In genomic region chr1:21652101-21652936, GRCh38 we compare ENCODE assay signal across 10 cellular contexts. TPM values are rescaled to one million over a fixed set of nuclear protein-coding genes. Genes with fewer than 3 reads are reported as not detected.
DNase-seq lines count a peak whose midpoint lies in the region; ATAC-seq and TF ChIP-seq lines count a peak whose summit lies in the region.
"Had no signal": no experiment of that assay in that cellular context is flagged by ENCODE, and none has a peak within 500 bp of the region (broad histone marks: within the 10 kb centered on the region; RNA-seq: fewer than 3 reads in every experiment).

No MANE protein-coding gene starts in this region.

- peak overlapping the region; percentile 75 for H3K4me3 Mint-ChIP-seq in WTC11

- no peak overlapping the region for H3K27ac Mint-ChIP-seq in WTC11

- H3K9me2 ChIP-seq in Karpas-422 (replicated peaks; ENCODE audit: insufficient read depth, low read length): no peaks in the 10 kb centered on the region

- no peaks in the 10 kb centered on the region for H4K20me1 ChIP-seq in Karpas-422 (ENCODE audit: insufficient read depth, low read depth, low read length)

- DNase-seq in DMS53 (lab: John Stamatoyannopoulos, UW): peak; percentile 58
- DNase-seq in DMS53 treated with DMSO at 0.1 percent for 48 hours (lab: John Stamatoyannopoulos, UW; ENCODE audit: unreplicated experiment): no peak
- DNase-seq in WTC11 (ENCODE audit: low spot score): peak; percentile 44
- DNase-seq in right cardiac atrium: peak in 1 of 3 donors; percentile 58
- DNase-seq in spleen: no peak
- DNase-seq in activated CD4-positive, CD25-positive, alpha-beta regulatory T cell treated with anti-CD3 and anti-CD28 coated beads, Interleukin-2, amount 50 U/mL, for 72 hours: no peak
- no peak for DNase-seq in inferior parietal cortex (ENCODE audit: extremely low spot score)
- no peak for DNase-seq in Karpas-422
- DNase-seq: IMR-90, mesenchymal stem cell had no signal

- no peaks in the 10 kb centered on the region for H3K9me3 Mint-ChIP-seq in WTC11

- ATAC-seq in WTC11 (peak; percentile 8), right cardiac atrium (no peak)

- H3K9me3 ChIP-seq in right cardiac atrium (ENCODE audit: control insufficient read depth, low read length) (no peaks in the 10 kb centered on the region), spleen (no peaks in the 10 kb centered on the region), Karpas-422 (ENCODE audit: low read length) (no peaks in the 10 kb centered on the region)

- no peak overlapping the region for H3K4me2 ChIP-seq in Karpas-422 (ENCODE audit: low read depth, low read length, poor library complexity, severe bottlenecking)

- peak overlapping the region; percentile 54 for H3K4me3 ChIP-seq in right cardiac atrium (ENCODE audit: low read length)
- peak overlapping the region in 5 of 8 donors; percentile 19 to 71 (median 43) for H3K4me3 ChIP-seq in spleen
- H3K4me3 ChIP-seq in Karpas-422 (ENCODE audit: low read length): no peak overlapping the region

- H3K36me3 ChIP-seq in spleen (no peaks in the 10 kb centered on the region), Karpas-422 (ENCODE audit: insufficient read depth, low read length) (no peaks in the 10 kb centered on the region)

- H3K4me1 Mint-ChIP-seq in WTC11: peaks cover 17% of the 10 kb centered on the region

- peaks cover 18% of the 10 kb centered on the region for H3K27me3 Mint-ChIP-seq in WTC11 (ENCODE audit: low read depth)

- H3K9ac ChIP-seq in Karpas-422 (ENCODE audit: low read length): no peak overlapping the region

- H3K4me1 ChIP-seq in right cardiac atrium (ENCODE audit: control insufficient read depth, insufficient read depth, low read length) (peaks cover 5% of the 10 kb centered on the region), spleen (peaks cover 7 to 23% (median 12%) of the 10 kb centered on the region in 6 donors), Karpas-422 (ENCODE audit: low read length) (no peaks in the 10 kb centered on the region)

- no peak overlapping the region for H2AFZ ChIP-seq in Karpas-422 (ENCODE audit: low read length)

- H3K27ac ChIP-seq in right cardiac atrium (ENCODE audit: low read length) (no peak overlapping the region), spleen (no peak overlapping the region), Karpas-422 (ENCODE audit: low read length) (no peak overlapping the region)

- WGBS in right cardiac atrium: 23% methylated on average over 39 of the region's 39 CpGs
- 19 to 33% (median 20%) methylated on average over 20 to 39 of the region's 39 CpGs for WGBS in spleen, 5 donors

- intact Hi-C loops in right cardiac atrium (cut with DNase I): loop anchor here in 3 of 4 donors (10.0 kb wide), 4 partner anchors 138 to 418 kb away; no protein-coding TSS in a partner anchor
- intact Hi-C loops in spleen (cut with DNase I; ENCODE audit: low total_unique reads): no loop called here

- H3K36me3 Mint-ChIP-seq in WTC11: no peaks in the 10 kb centered on the region

- H3K27me3 ChIP-seq in right cardiac atrium (ENCODE audit: control insufficient read depth, insufficient read depth) (no peaks in the 10 kb centered on the region), spleen (replicated peaks in 1 of 7) (peaks cover 0 to 59% (median 9%) of the 10 kb centered on the region in 7 donors), Karpas-422 (ENCODE audit: low read length) (no peaks in the 10 kb centered on the region)

- no peaks in the 10 kb centered on the region for H3K79me2 ChIP-seq in Karpas-422 (ENCODE audit: low read length)

- CTCF ChIA-PET in WTC11 (lab: Charles Lee): interaction anchor here (0.7 to 2.0 kb wide), 5 partner anchors 21 to 282 kb away, joined by 3 to 7 read pairs (median 7); no protein-coding TSS in a partner anchor

- TF ChIP-seq CTCF in WTC11 (IDR thresholded peaks at IDR 0.05) (no peak), spleen (IDR thresholded peaks at IDR 0.05 in 8 of 11, conservative IDR thresholded peaks at IDR 0.05 in 3 of 11) (no peak)

- no peak for TF ChIP-seq POLR2A in spleen (IDR thresholded peaks at IDR 0.05)

- POLR2A ChIA-PET in WTC11 (lab: Charles Lee): interaction anchor here (0.6 kb wide), 1 partner anchor 376 kb away, joined by 3 read pairs; no protein-coding TSS in a partner anchor

TF ChIP-seq in WTC11, 78 proteins besides CTCF, POLR2A, EP300 and RAD21:
- TF ChIP-seq ZSCAN18 (CRISPR knock-in tag; IDR thresholded peaks at IDR 0.05) (no peak), PREB (CRISPR knock-in tag; IDR thresholded peaks at IDR 0.05; ENCODE audit: borderline replicate concordance) (no peak), GTF2I (CRISPR knock-in tag; conservative IDR thresholded peaks at IDR 0.05) (peak; percentile 80; the same call in 1 of the 2 replicates)
TF ChIP-seq in WTC11: peak in this region for 1.

RNA-seq across cellular contexts. Expression of gene RAP1GAP, which starts 16.8 kb away (rescaled TPM):
- total RNA-seq in WTC11 (2021) (7.6 to 9.9 TPM (median 9.7 TPM) in 3 replicates), right cardiac atrium (10 to 100 TPM; 15.3 to 18.7 (median 16.4) TPM), spleen (10 to 100 TPM in 1 of 7 donors, 1 to 10 TPM in 4, under 1 TPM in 2; 0.69 to 12.1 (median 1.0) TPM)
- polyA plus RNA-seq in right cardiac atrium (18.4 TPM), spleen (under 1 TPM; 0.30 to 0.67 (median 0.41) TPM)
- total RNA-seq in Karpas-422 (2014; rRNA removed; shearing (Covaris generic); ENCODE audit: low replicate concordance): not detected in 2 replicates

Comparison
In these comparisons a context has a peak if more than half of its experiments do, and no peak if none do; other contexts are left out.
1. DNase-seq: peak in DMS53 (single experiment) and WTC11 (single experiment); none in DMS53 treated with DMSO at 0.1 percent for 48 hours (single experiment), spleen (single experiment), activated CD4-positive, CD25-positive, alpha-beta regulatory T cell treated with anti-CD3 and anti-CD28 coated beads, Interleukin-2, amount 50 U/mL, for 72 hours (single experiment), inferior parietal cortex (single experiment) and Karpas-422 (single experiment).